Comparison of ENCODE assay signal across 22 cellular contexts in genomic region chr2:36169843-36170242, GRCh38.
DNase-seq lines count a peak whose midpoint lies in the region; ATAC-seq and TF ChIP-seq lines count a peak whose summit lies in the region.
"Had no signal": no experiment of that assay in that cellular context is flagged by ENCODE, and none has a peak within 500 bp of the region (broad histone marks: within the 10 kb centered on the region; RNA-seq: fewer than 3 reads in every experiment).

No MANE protein-coding gene starts in this region.

- H3K9me2 ChIP-seq in SK-N-SH, result no peaks in the 10 kb centered on the region

- no peaks in the 10 kb centered on the region for H3K36me3 ChIP-seq in SK-N-SH (replicated peaks in 1 of 2; ENCODE audit: control insufficient read depth in 1 of 2, insufficient read depth in 2 of 2, low read length in 1 of 2)
- no peaks in the 10 kb centered on the region for H3K36me3 ChIP-seq in WERI-Rb-1
- no peaks in the 10 kb centered on the region for H3K36me3 ChIP-seq in brain microvascular endothelial cell (replicated peaks)
- H3K36me3 ChIP-seq: BE2C; BLaER1 treated with 17β-estradiol and CSF1 and Interleukin-3, amounts not matched to agents 10 nM and 100 nM; HAP-1 had no signal

- no peak overlapping the region for H3K4me3 Mint-ChIP-seq in neural crest cell
- H3K4me3 Mint-ChIP-seq: CD14-positive monocyte; CD4-positive, alpha-beta T cell; CD8-positive, alpha-beta memory T cell had no signal

- TF ChIP-seq EP300 in SK-N-SH (IDR thresholded peaks at IDR 0.05; ENCODE audit: borderline replicate concordance in 1 of 2, low read depth in 1 of 2, low read length in 1 of 2), result no peak

- WGBS in SK-N-SH (ENCODE audit: low lambda C conversion rate), result 56% methylated on average over 1 of the region's 1 CpG

- TF ChIP-seq CTCF in SK-N-SH (IDR thresholded peaks at IDR 0.05), result no peak
- no peak for TF ChIP-seq CTCF in WERI-Rb-1 (IDR thresholded peaks at IDR 0.05; ENCODE audit: low read depth, low read length)
- no peak for TF ChIP-seq CTCF in neural crest cell (conservative IDR thresholded peaks at IDR 0.05)
- TF ChIP-seq CTCF in brain microvascular endothelial cell (IDR thresholded peaks at IDR 0.05; ENCODE audit: low read depth, low read length, missing control alignments), result no peak

- H3K79me2 ChIP-seq in SK-N-SH (ENCODE audit: insufficient read depth), result no peaks in the 10 kb centered on the region

- H3K4me1 Mint-ChIP-seq in neural crest cell, result peaks cover 38% of the 10 kb centered on the region
- H3K4me1 Mint-ChIP-seq: CD14-positive monocyte; CD8-positive, alpha-beta memory T cell had no signal

- in situ Hi-C loops in brain microvascular endothelial cell (cut with HindIII; ENCODE audit: low pct_ligation_motif_present, low sequenced_read_pairs), result no loop called here

- no peak overlapping the region for H2AFZ ChIP-seq in SK-N-SH (ENCODE audit: low read depth)

- H3K9me3 Mint-ChIP-seq in neural crest cell, result no peaks in the 10 kb centered on the region
- H3K9me3 Mint-ChIP-seq: CD4-positive, alpha-beta T cell; CD8-positive, alpha-beta memory T cell had no signal

- POLR2A ChIA-PET in SK-N-SH (lab: Yijun Ruan, JAX), result no interaction called here

- H3K27ac ChIP-seq in SK-N-SH (ENCODE audit: low read depth in 2 of 2, low read length in 1 of 2) (no peak overlapping the region), WERI-Rb-1 (peak overlapping the region; percentile 8; the same call in 1 of the 2 replicates), brain microvascular endothelial cell (no peak overlapping the region)
- H3K27ac ChIP-seq: A549; BLaER1 treated with 17β-estradiol and CSF1 and Interleukin-3, amounts not matched to agents 10 nM and 100 nM had no signal

- no peak overlapping the region for H3K9ac ChIP-seq in SK-N-SH
- H3K9ac ChIP-seq: BLaER1 treated with 17β-estradiol and CSF1 and Interleukin-3, amounts not matched to agents 10 nM and 100 nM had no signal

- CTCF ChIA-PET in SK-N-SH (lab: Yijun Ruan, JAX), result no interaction called here

- H3K4me3 ChIP-seq in SK-N-SH (ENCODE audit: low read depth in 2 of 2, low read length in 1 of 2) (no peak overlapping the region), WERI-Rb-1 (ENCODE audit: low read depth, low read length) (no peak overlapping the region), brain microvascular endothelial cell (ENCODE audit: low read depth, low read length) (no peak overlapping the region)
- H3K4me3 ChIP-seq: A549; BLaER1 treated with 17β-estradiol and CSF1 and Interleukin-3, amounts not matched to agents 10 nM and 100 nM; GM12878; HAP-1 had no signal

- H3K27me3 ChIP-seq in SK-N-SH (ENCODE audit: insufficient read depth), result no peaks in the 10 kb centered on the region
- H3K27me3 ChIP-seq in WERI-Rb-1 (ENCODE audit: insufficient read depth, low read depth, severe bottlenecking), result no peaks in the 10 kb centered on the region
- H3K27me3 ChIP-seq in brain microvascular endothelial cell (replicated peaks), result no peaks in the 10 kb centered on the region
- H3K27me3 ChIP-seq: BE2C; BLaER1 treated with 17β-estradiol and CSF1 and Interleukin-3, amounts not matched to agents 10 nM and 100 nM had no signal

- H3K9me3 ChIP-seq in SK-N-SH (no peaks in the 10 kb centered on the region), WERI-Rb-1 (ENCODE audit: severe bottlenecking) (no peaks in the 10 kb centered on the region)
- H3K9me3 ChIP-seq: A549; BE2C; BLaER1 treated with 17β-estradiol and CSF1 and Interleukin-3, amounts not matched to agents 10 nM and 100 nM; HAP-1 had no signal

- H3F3A ChIP-seq in SK-N-SH (replicated peaks; ENCODE audit: insufficient read depth), result no peaks in the 10 kb centered on the region

- no peaks in the 10 kb centered on the region for H3K36me3 Mint-ChIP-seq in neural crest cell (ENCODE audit: low read depth)
- H3K36me3 Mint-ChIP-seq: CD14-positive monocyte; CD8-positive, alpha-beta memory T cell had no signal

- no peak overlapping the region for H3K4me2 ChIP-seq in SK-N-SH
- H3K4me2 ChIP-seq: A549; BLaER1 treated with 17β-estradiol and CSF1 and Interleukin-3, amounts not matched to agents 10 nM and 100 nM had no signal

- DNase-seq in SK-N-SH (no peak), WERI-Rb-1 (no peak), neural crest cell (ENCODE audit: low read depth, low spot score) (no peak), inferior parietal cortex (ENCODE audit: extremely low spot score) (no peak), brain microvascular endothelial cell (no peak)
- DNase-seq: 8988T; ACHN; AML-193; BE2C; CD4-positive, alpha-beta T cell; CD8-positive, alpha-beta memory T cell; DMS 273 treated with DMSO at 0.1 percent for 48 hours; DMS79; EL; GDM1; GOT3 had no signal

- peaks cover 2% of the 10 kb centered on the region for H3K27me3 Mint-ChIP-seq in neural crest cell (ENCODE audit: low read depth)
- H3K27me3 Mint-ChIP-seq: CD4-positive, alpha-beta T cell had no signal

- ATAC-seq in SK-N-SH treated with all-trans-retinoic acid at 6 μM for 48 hours, result no peak
- ATAC-seq: A549, GM12878 had no signal

- H3K4me1 ChIP-seq in SK-N-SH (ENCODE audit: control insufficient read depth in 1 of 2, insufficient read depth in 2 of 2, low read depth in 1 of 2, low read length in 1 of 2), result no peaks in the 10 kb centered on the region
- H3K4me1 ChIP-seq: A549, BE2C, HAP-1 had no signal

- peak overlapping the region; percentile 44 for H3K27ac Mint-ChIP-seq in neural crest cell (ENCODE audit: unreplicated experiment)
- H3K27ac Mint-ChIP-seq: CD14-positive monocyte; CD4-positive, alpha-beta T cell had no signal

- no peaks in the 10 kb centered on the region for H4K20me1 ChIP-seq in SK-N-SH (ENCODE audit: insufficient read depth)
- H4K20me1 ChIP-seq: BLaER1 treated with 17β-estradiol and CSF1 and Interleukin-3, amounts not matched to agents 10 nM and 100 nM had no signal

- TF ChIP-seq RAD21 in SK-N-SH (IDR thresholded peaks at IDR 0.05; ENCODE audit: low read length), result no peak

TF ChIP-seq in SK-N-SH, 30 proteins besides CTCF, POLR2A, EP300 and RAD21:
- TF ChIP-seq YY1 (IDR thresholded peaks at IDR 0.05; ENCODE audit: low read depth) (no peak), REST (IDR thresholded peaks at IDR 0.05; ENCODE audit: low read depth, low read length) (0 out of 2 replicates have a peak, but pooled peaks have one; percentile 22)
TF ChIP-seq in SK-N-SH: peak in this region for 1.

TF ChIP-seq in SK-N-SH treated with all-trans-retinoic acid at 6 μM for 48 hours, 23 proteins besides CTCF, POLR2A, EP300 and RAD21:
- TF ChIP-seq CSDC2 (CRISPR knock-in tag; IDR thresholded peaks at IDR 0.05), result no peak
- no peak for TF ChIP-seq BACH2 (CRISPR knock-in tag; IDR thresholded peaks at IDR 0.05; ENCODE audit: borderline replicate concordance)
- no peak for TF ChIP-seq ISL1 (CRISPR knock-in tag; IDR thresholded peaks at IDR 0.05)
- no peak for TF ChIP-seq PATZ1 (CRISPR knock-in tag; IDR thresholded peaks at IDR 0.05; ENCODE audit: borderline replicate concordance)
TF ChIP-seq in SK-N-SH treated with all-trans-retinoic acid at 6 μM for 48 hours: peak in this region for 0.
